In genomic region chr2:47501374-47502200, GRCh38 we compare ENCODE assay signal across 1 cellular context.
TF ChIP-seq lines count a peak whose summit lies in the region.

No MANE protein-coding gene starts in this region.

TF ChIP-seq in GM23338, 12 proteins besides CTCF, POLR2A, EP300 and RAD21 (continued from another document):
- no peak for TF ChIP-seq ZNF462 (CRISPR knock-in tag; IDR thresholded peaks at IDR 0.05)
- no peak for TF ChIP-seq ETS1 (IDR thresholded peaks at IDR 0.05)
- no peak for TF ChIP-seq ZNF114 (CRISPR knock-in tag; IDR thresholded peaks at IDR 0.05)
- no peak for TF ChIP-seq EZH2 (IDR thresholded peaks at IDR 0.05; ENCODE audit: low read depth, unreplicated experiment)
- no peak for TF ChIP-seq JUNB (IDR thresholded peaks at IDR 0.05; ENCODE audit: unreplicated experiment)
- no peak for TF ChIP-seq ZNF331 (CRISPR knock-in tag; IDR thresholded peaks at IDR 0.05; ENCODE audit: low read depth)
